8 cellular contexts compared by ENCODE assay signal in genomic region chr1:230849451-230850194, GRCh38. TPM values are rescaled to one million over a fixed set of nuclear protein-coding genes. Genes with fewer than 3 reads are reported as not detected.
DNase-seq lines count a peak whose midpoint lies in the region; ATAC-seq and TF ChIP-seq lines count a peak whose summit lies in the region.
"Had no signal": no experiment of that assay in that cellular context is flagged by ENCODE, and none has a peak within 500 bp of the region (broad histone marks: within the 10 kb centered on the region; RNA-seq: fewer than 3 reads in every experiment).

No MANE protein-coding gene starts in this region.

- DNase-seq in NAMALWA (ENCODE audit: low spot score) (peak; percentile 53), coronary artery (ENCODE audit: low spot score) (peak; percentile 90), ureter (ENCODE audit: low spot score) (peak; percentile 76), NCI-H510A treated with DMSO at 0.1 percent for 48 hours (lab: John Stamatoyannopoulos, UW) (no peak)
- DNase-seq in effector CD8-positive, alpha-beta T cell (lab: John Stamatoyannopoulos, UW), result no peak
- DNase-seq: SHP77 treated with DMSO at 0.1 percent for 48 hours had no signal

- WGBS in mesodermal cell (ENCODE audit: insufficient coverage in 2 of 2), 2 experiments, result 77 to 78% methylated on average over 7 to 12 of the region's 13 CpGs

- TF ChIP-seq CTCF in coronary artery (IDR thresholded peaks at IDR 0.05), result no peak

- ATAC-seq in GM21447 (IDR thresholded peaks at IDR 0.05; ENCODE audit: unreplicated experiment), result no peak

- peaks cover 58% of the 10 kb centered on the region for H3K4me1 ChIP-seq in mesodermal cell (ENCODE audit: control insufficient read depth, insufficient read depth, low read length, poor library complexity, severe bottlenecking)

- H3K9me3 ChIP-seq in mesodermal cell (ENCODE audit: control insufficient read depth, low read length), result peaks cover 12% of the 10 kb centered on the region

- H3K4me3 ChIP-seq in coronary artery (peak overlapping the region; percentile 36), mesodermal cell (ENCODE audit: extremely low read depth, insufficient read depth, low read length, poor library complexity, severe bottlenecking) (no peak overlapping the region)

- H3K27ac ChIP-seq in coronary artery (peak overlapping the region; percentile 95 to 96), mesodermal cell (ENCODE audit: low read depth, low read length, severe bottlenecking) (peak overlapping the region; percentile 97)

- H3K36me3 ChIP-seq in mesodermal cell (ENCODE audit: control insufficient read depth, insufficient read depth, low read length), result peaks cover 63% of the 10 kb centered on the region

RNA-seq across cellular contexts. Expression of gene C1orf198, which starts 18.7 kb away (rescaled TPM):
- 50.5 TPM for polyA plus RNA-seq in mesodermal cell (2013, experiment 1 of 2)
- 50.3 TPM for polyA plus RNA-seq in mesodermal cell (2013, experiment 2 of 2)
- total RNA-seq in ureter, result 42.2 TPM

Comparison
In these comparisons a context has a peak if more than half of its experiments do, and no peak if none do; other contexts are left out.
1. DNase-seq: peak in NAMALWA (single experiment), coronary artery (single experiment) and ureter (single experiment); none in NCI-H510A treated with DMSO at 0.1 percent for 48 hours (single experiment) and effector CD8-positive, alpha-beta T cell (single experiment).